18 cellular contexts compared by ENCODE assay signal in the genomic region with DNA sequence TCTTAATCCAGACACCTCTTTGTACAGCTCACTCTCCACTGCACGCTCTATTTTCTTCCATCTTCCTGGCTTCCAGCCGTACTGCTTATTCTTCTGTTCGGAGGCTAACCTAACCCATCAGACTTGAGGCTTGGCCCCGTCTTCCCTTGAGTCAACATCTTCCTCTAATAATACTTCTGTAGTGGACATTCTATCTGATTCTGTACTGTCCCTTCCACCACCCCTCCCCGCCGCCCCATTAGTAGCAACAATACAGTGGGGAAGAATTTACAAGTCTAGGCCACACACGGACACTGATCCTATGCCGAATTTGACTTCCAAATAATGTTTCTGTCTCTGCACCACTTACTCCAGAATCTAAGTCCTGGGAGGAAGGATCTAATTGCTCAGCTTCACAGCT.
"Had no signal": no experiment of that assay in that cellular context is flagged by ENCODE, and none has a peak within 500 bp of the region (broad histone marks: within the 10 kb centered on the region; RNA-seq: fewer than 3 reads in every experiment).

No MANE protein-coding gene starts in this region.

- H3K27ac ChIP-seq: SJCRH30, SK-N-MC had no signal

- H3K36me3 ChIP-seq: MG63, SJCRH30 had no signal

- DNase-seq: Karpas-422, KG1, MG63, NCI-H1092, NCI-H1105 treated with DMSO at 0.1 percent for 48 hours, NCI-H1417 treated with DMSO at 0.1 percent for 48 hours, NCI-H1694 treated with DMSO at 0.1 percent for 48 hours, NCI-H1930, NCI-H2081, NCI-H2107, NCI-H446, NCI-H510A, NCI-H69, NCI-H774, SHP77 treated with DMSO at 0.1 percent for 48 hours, SJCRH30 had no signal

- H3K9me3 ChIP-seq: SJCRH30 had no signal

- H3K27me3 ChIP-seq: MG63, SJCRH30 had no signal

- ATAC-seq: Right ventricle myocardium inferior had no signal

- H3K4me3 ChIP-seq: MG63, SJCRH30, SK-N-MC had no signal
